Comparison of ENCODE assay signal across 8 cellular contexts in genomic region chr12:6533653-6534157, GRCh38. TPM values are rescaled to one million over a fixed set of nuclear protein-coding genes. Genes with fewer than 3 reads are reported as not detected.
DNase-seq lines count a peak whose midpoint lies in the region; ATAC-seq and TF ChIP-seq lines count a peak whose summit lies in the region.

No MANE protein-coding gene starts in this region.

- peaks cover 68% of the 10 kb centered on the region for H3K4me1 Mint-ChIP-seq in activated T-cell treated with anti-CD3 and anti-CD28 coated beads, Interleukin-2, amount 50 U/mL, for 72 hours (ENCODE audit: low read depth)
- H3K4me1 Mint-ChIP-seq in natural killer cell treated with Interleukin-12 subunit alpha and Interleukin-12 subunit beta and Interleukin-15 and Interleukin-18, amount 100 ng/mL, for 72 hours (ENCODE audit: low read depth in 2 of 2): peaks cover 42 to 53% of the 10 kb centered on the region in 2 donors

- H3K4me3 ChIP-seq in fibroblast of the aortic adventitia (ENCODE audit: low read depth, low read length): peak overlapping the region; percentile 70

- peak; percentile 35 for ATAC-seq in GM21515 (IDR thresholded peaks at IDR 0.05; ENCODE audit: unreplicated experiment)
- ATAC-seq in activated T-cell treated with anti-CD3 and anti-CD28 coated beads, Interleukin-2, amount 50 U/mL, for 72 hours (replicated peaks in 1 of 2): peak; percentile 18 to 20
- ATAC-seq in natural killer cell treated with Interleukin-12 subunit alpha and Interleukin-12 subunit beta and Interleukin-15 and Interleukin-18, amount 100 ng/mL, for 72 hours: peak; percentile 8 to 21

- DNase-seq in Daoy (ENCODE audit: low read depth) (peak; percentile 90), HT1080 (ENCODE audit: low read depth) (peak; percentile 93), NCI-H748 treated with DMSO at 0.1 percent for 48 hours (lab: John Stamatoyannopoulos, UW) (peak; percentile 77), fibroblast of the aortic adventitia (ENCODE audit: low read depth) (peak; percentile 78)
- peak in 1 of 2 donors; percentile 69 for DNase-seq in activated T-cell treated with anti-CD3 and anti-CD28 coated beads, Interleukin-2, amount 50 U/mL, for 72 hours
- no peak for DNase-seq in natural killer cell treated with Interleukin-12 subunit alpha and Interleukin-12 subunit beta and Interleukin-15 and Interleukin-18, amount 100 ng/mL, for 72 hours (ENCODE audit: low spot score)
- DNase-seq in activated effector memory CD4-positive, alpha-beta T cell treated with Interleukin-2 at 50 U/mL for 16 hours: no peak

- H3K9me3 Mint-ChIP-seq in activated T-cell treated with anti-CD3 and anti-CD28 coated beads, Interleukin-2, amount 50 U/mL, for 72 hours: no peaks in the 10 kb centered on the region
- H3K9me3 Mint-ChIP-seq in natural killer cell treated with Interleukin-12 subunit alpha and Interleukin-12 subunit beta and Interleukin-15 and Interleukin-18, amount 100 ng/mL, for 72 hours: no peaks in the 10 kb centered on the region

- H3K27ac Mint-ChIP-seq in activated T-cell treated with anti-CD3 and anti-CD28 coated beads, Interleukin-2, amount 50 U/mL, for 72 hours: peak overlapping the region; percentile 97
- peak overlapping the region; percentile 99 to 100 for H3K27ac Mint-ChIP-seq in natural killer cell treated with Interleukin-12 subunit alpha and Interleukin-12 subunit beta and Interleukin-15 and Interleukin-18, amount 100 ng/mL, for 72 hours

- TF ChIP-seq CTCF in fibroblast of the aortic adventitia (IDR thresholded peaks at IDR 0.05; ENCODE audit: insufficient read depth, low read length): no peak

- peaks cover 26 to 39% of the 10 kb centered on the region in 2 donors for H3K36me3 Mint-ChIP-seq in activated T-cell treated with anti-CD3 and anti-CD28 coated beads, Interleukin-2, amount 50 U/mL, for 72 hours (ENCODE audit: insufficient read depth in 2 of 2)
- peaks cover 28% of the 10 kb centered on the region for H3K36me3 Mint-ChIP-seq in natural killer cell treated with Interleukin-12 subunit alpha and Interleukin-12 subunit beta and Interleukin-15 and Interleukin-18, amount 100 ng/mL, for 72 hours

- no peaks in the 10 kb centered on the region for H3K27me3 Mint-ChIP-seq in activated T-cell treated with anti-CD3 and anti-CD28 coated beads, Interleukin-2, amount 50 U/mL, for 72 hours (ENCODE audit: low read depth)
- H3K27me3 Mint-ChIP-seq in natural killer cell treated with Interleukin-12 subunit alpha and Interleukin-12 subunit beta and Interleukin-15 and Interleukin-18, amount 100 ng/mL, for 72 hours: no peaks in the 10 kb centered on the region

- H3K4me3 Mint-ChIP-seq in activated T-cell treated with anti-CD3 and anti-CD28 coated beads, Interleukin-2, amount 50 U/mL, for 72 hours: peak overlapping the region; percentile 96 to 97
- peak overlapping the region; percentile 97 for H3K4me3 Mint-ChIP-seq in natural killer cell treated with Interleukin-12 subunit alpha and Interleukin-12 subunit beta and Interleukin-15 and Interleukin-18, amount 100 ng/mL, for 72 hours

RNA-seq across cellular contexts. Expression of gene GAPDH, which starts 0.6 kb away (rescaled TPM):
- total RNA-seq in Daoy (2014; rRNA removed; shearing (Covaris generic)): 5,302 and 5,697 TPM in 2 replicates
- 10,781 and 12,621 TPM in 2 replicates for total RNA-seq in HT1080 (2014; rRNA removed; shearing (Covaris generic))
- polyA plus RNA-seq in HT1080 (2015; cell fraction: cytosol; rRNA removed): 11,296 and 12,050 TPM in 2 replicates
- 8,622 and 9,151 TPM in 2 replicates for polyA plus RNA-seq in HT1080 (2015; cell fraction: nucleus; rRNA removed)
- 1,000 to 10,000 TPM; 4,101 to 4,234 TPM for total RNA-seq in activated T-cell treated with anti-CD3 and anti-CD28 coated beads, Interleukin-2, amount 50 U/mL, for 72 hours
- total RNA-seq in fibroblast of the aortic adventitia (ENCODE audit: low replicate concordance): 1,521 and 5,776 TPM in 2 replicates
- 1,000 to 10,000 TPM; 4,687 to 5,410 TPM for total RNA-seq in natural killer cell treated with Interleukin-12 subunit alpha and Interleukin-12 subunit beta and Interleukin-15 and Interleukin-18, amount 100 ng/mL, for 72 hours

RNA-seq across cellular contexts. Expression of gene IFFO1, which starts 22.1 kb away (rescaled TPM):
- 5.9 and 11.8 TPM in 2 replicates for total RNA-seq in Daoy (2014; rRNA removed; shearing (Covaris generic))
- 7.7 and 9.5 TPM in 2 replicates for total RNA-seq in HT1080 (2014; rRNA removed; shearing (Covaris generic))
- polyA plus RNA-seq in HT1080 (2015; cell fraction: cytosol; rRNA removed): 9.8 and 10.5 TPM in 2 replicates
- polyA plus RNA-seq in HT1080 (2015; cell fraction: nucleus; rRNA removed): 46.3 and 49.9 TPM in 2 replicates
- 10 to 100 TPM; 14.2 to 17.0 TPM for total RNA-seq in activated T-cell treated with anti-CD3 and anti-CD28 coated beads, Interleukin-2, amount 50 U/mL, for 72 hours
- total RNA-seq in fibroblast of the aortic adventitia (ENCODE audit: low replicate concordance): 12.7 and 17.2 TPM in 2 replicates
- total RNA-seq in natural killer cell treated with Interleukin-12 subunit alpha and Interleukin-12 subunit beta and Interleukin-15 and Interleukin-18, amount 100 ng/mL, for 72 hours: 10 to 100 TPM; 28.0 to 30.5 TPM

RNA-seq across cellular contexts. Expression of gene NOP2, which starts 34.4 kb away (rescaled TPM):
- 111 and 129 TPM in 2 replicates for total RNA-seq in Daoy (2014; rRNA removed; shearing (Covaris generic))
- total RNA-seq in HT1080 (2014; rRNA removed; shearing (Covaris generic)): 80.0 and 90.1 TPM in 2 replicates
- polyA plus RNA-seq in HT1080 (2015; cell fraction: cytosol; rRNA removed): 32.2 and 39.2 TPM in 2 replicates
- 208 and 217 TPM in 2 replicates for polyA plus RNA-seq in HT1080 (2015; cell fraction: nucleus; rRNA removed)
- total RNA-seq in activated T-cell treated with anti-CD3 and anti-CD28 coated beads, Interleukin-2, amount 50 U/mL, for 72 hours: 10 to 100 TPM; 76.9 to 89.8 TPM
- 24.0 and 54.6 TPM in 2 replicates for total RNA-seq in fibroblast of the aortic adventitia (ENCODE audit: low replicate concordance)
- 100 to 1,000 TPM; 103 to 201 TPM for total RNA-seq in natural killer cell treated with Interleukin-12 subunit alpha and Interleukin-12 subunit beta and Interleukin-15 and Interleukin-18, amount 100 ng/mL, for 72 hours

RNA-seq across cellular contexts. Expression of gene NCAPD2, which starts 39.8 kb away (rescaled TPM):
- 95.2 and 117 TPM in 2 replicates for total RNA-seq in Daoy (2014; rRNA removed; shearing (Covaris generic))
- 158 and 173 TPM in 2 replicates for total RNA-seq in HT1080 (2014; rRNA removed; shearing (Covaris generic))
- polyA plus RNA-seq in HT1080 (2015; cell fraction: cytosol; rRNA removed): 96.4 and 104 TPM in 2 replicates
- polyA plus RNA-seq in HT1080 (2015; cell fraction: nucleus; rRNA removed): 243 and 326 TPM in 2 replicates
- 100 to 1,000 TPM; 156 to 168 TPM for total RNA-seq in activated T-cell treated with anti-CD3 and anti-CD28 coated beads, Interleukin-2, amount 50 U/mL, for 72 hours
- 43.1 and 45.1 TPM in 2 replicates for total RNA-seq in fibroblast of the aortic adventitia (ENCODE audit: low replicate concordance)
- 100 to 1,000 TPM in 1 of 2 donors, 10 to 100 TPM in 1; 73.4 to 131 TPM for total RNA-seq in natural killer cell treated with Interleukin-12 subunit alpha and Interleukin-12 subunit beta and Interleukin-15 and Interleukin-18, amount 100 ng/mL, for 72 hours

RNA-seq across cellular contexts. Expression of gene MRPL51, which starts 40.6 kb away (rescaled TPM):
- 250 and 327 TPM in 2 replicates for total RNA-seq in Daoy (2014; rRNA removed; shearing (Covaris generic))
- total RNA-seq in HT1080 (2014; rRNA removed; shearing (Covaris generic)): 241 and 261 TPM in 2 replicates
- polyA plus RNA-seq in HT1080 (2015; cell fraction: cytosol; rRNA removed): 190 and 195 TPM in 2 replicates
- polyA plus RNA-seq in HT1080 (2015; cell fraction: nucleus; rRNA removed): 84.4 and 87.7 TPM in 2 replicates
- total RNA-seq in activated T-cell treated with anti-CD3 and anti-CD28 coated beads, Interleukin-2, amount 50 U/mL, for 72 hours: 100 to 1,000 TPM; 170 to 179 TPM
- total RNA-seq in fibroblast of the aortic adventitia (ENCODE audit: low replicate concordance): 113 and 167 TPM in 2 replicates
- total RNA-seq in natural killer cell treated with Interleukin-12 subunit alpha and Interleukin-12 subunit beta and Interleukin-15 and Interleukin-18, amount 100 ng/mL, for 72 hours: 100 to 1,000 TPM; 200 to 217 TPM

Comparison
In these comparisons a context has a peak if more than half of its experiments do, and no peak if none do; other contexts are left out.
1. DNase-seq: peak in Daoy (single experiment), HT1080 (single experiment), NCI-H748 treated with DMSO at 0.1 percent for 48 hours (single experiment) and fibroblast of the aortic adventitia (single experiment); none in natural killer cell treated with Interleukin-12 subunit alpha and Interleukin-12 subunit beta and Interleukin-15 and Interleukin-18, amount 100 ng/mL, for 72 hours (single experiment) and activated effector memory CD4-positive, alpha-beta T cell treated with Interleukin-2 at 50 U/mL for 16 hours (single experiment).
2. Peak in every context shown above with its lines, with median percentiles within 50 percentile points of each other: ATAC-seq.